In genomic region chr16:31094424-31095120, GRCh38 we compare ENCODE assay signal across 7 cellular contexts.
DNase-seq lines count a peak whose midpoint lies in the region; ATAC-seq and TF ChIP-seq lines count a peak whose summit lies in the region.

TSS of gene VKORC1 (minus strand) at chr16:31094797. CDS start at chr16:31094729, 68 bp downstream.

- TF ChIP-seq CTCF in astrocyte of the cerebellum (IDR thresholded peaks at IDR 0.05; ENCODE audit: low read depth, low read length, missing control alignments): no peak

- peak; percentile 88 for ATAC-seq in GM18502 (IDR thresholded peaks at IDR 0.05; ENCODE audit: poor library complexity, unreplicated experiment)
- peak; percentile 72 for ATAC-seq in HG02943 (IDR thresholded peaks at IDR 0.05; ENCODE audit: low read depth, unreplicated experiment)

- H3K4me3 ChIP-seq in astrocyte of the cerebellum (ENCODE audit: low read depth, low read length): peak within 1 kb of the TSS; percentile 90

- in situ Hi-C loops in astrocyte of the cerebellum (cut with HindIII; ENCODE audit: low sequenced_read_pairs): no loop called here

- peak; percentile 98 to 99 for DNase-seq in NCI-H1930 (lab: John Stamatoyannopoulos, UW)
- DNase-seq in T-helper 9 cell: peak; percentile 78
- peak; percentile 96 for DNase-seq in astrocyte of the cerebellum (ENCODE audit: low read depth)
- DNase-seq in hepatic stellate cell (ENCODE audit: low spot score): peak; percentile 98
- DNase-seq in retina: peak; percentile 94

Comparison
In these comparisons a context has a peak if more than half of its experiments do, and no peak if none do; other contexts are left out.
1. Peak in every context shown above with its lines: DNase-seq, ATAC-seq and H3K4me3 ChIP-seq.